Comparison of ENCODE assay signal across 1 cellular context in genomic region chr12:46557539-46558373, GRCh38.
TF ChIP-seq lines count a peak whose summit lies in the region.

No MANE protein-coding gene starts in this region.

TF ChIP-seq in K562, 482 proteins besides CTCF, POLR2A, EP300 and RAD21 (continued from another document and continues in another):
- no peak for TF ChIP-seq DLX4 (CRISPR knock-in tag; IDR thresholded peaks at IDR 0.05)
- no peak for TF ChIP-seq E2F5 (CRISPR knock-in tag; IDR thresholded peaks at IDR 0.05)
- no peak for TF ChIP-seq ZFPM2 (CRISPR knock-in tag; IDR thresholded peaks at IDR 0.05)
- TF ChIP-seq CBX1 (IDR thresholded peaks at IDR 0.05; ENCODE audit: low read depth), result 0 out of 2 replicates have a peak, but pooled peaks have one; percentile 16
- 0 out of 2 replicates have a peak, but pooled peaks have one; percentile 50 for TF ChIP-seq MTF1 (CRISPR knock-in tag; IDR thresholded peaks at IDR 0.05; ENCODE audit: borderline replicate concordance)
- peak; percentile 71 for TF ChIP-seq EP400 (IDR thresholded peaks at IDR 0.05)
- TF ChIP-seq ZNF165 (CRISPR knock-in tag; IDR thresholded peaks at IDR 0.05; ENCODE audit: borderline replicate concordance), result no peak
- no peak for TF ChIP-seq CBX2 (IDR thresholded peaks at IDR 0.05; ENCODE audit: insufficient read depth, low read length, poor library complexity, severe bottlenecking)
- TF ChIP-seq THRAP3 (IDR thresholded peaks at IDR 0.05; ENCODE audit: borderline replicate concordance), result 0 out of 2 replicates have a peak, but pooled peaks have one; percentile 28
- peak; percentile 22; the same call in 1 of the 2 replicates for TF ChIP-seq BCL6 (CRISPR knock-in tag; IDR thresholded peaks at IDR 0.05)
- 0 out of 2 replicates have a peak, but pooled peaks have one; percentile 10 for TF ChIP-seq ZNF3 (CRISPR knock-in tag; IDR thresholded peaks at IDR 0.05)
- no peak for TF ChIP-seq SREBF1 (IDR thresholded peaks at IDR 0.05; ENCODE audit: borderline replicate concordance, low read depth, low read length)
- TF ChIP-seq MEIS2 (IDR thresholded peaks at IDR 0.05; ENCODE audit: partially characterized antibody), result peak; percentile 59
- TF ChIP-seq RNF219 (CRISPR knock-in tag; IDR thresholded peaks at IDR 0.05), result no peak
- no peak for TF ChIP-seq BHLHE40 (IDR thresholded peaks at IDR 0.05; ENCODE audit: low read length)
- no peak for TF ChIP-seq FOXP4 (CRISPR knock-in tag; IDR thresholded peaks at IDR 0.05; ENCODE audit: borderline replicate concordance)
- no peak for TF ChIP-seq SMAD2 (IDR thresholded peaks at IDR 0.05; ENCODE audit: low read depth, low read length)
- no peak for TF ChIP-seq SETDB1 (IDR thresholded peaks at IDR 0.05; ENCODE audit: low read length)
- peak; percentile 64 for TF ChIP-seq ZEB2 (IDR thresholded peaks at IDR 0.05)
- TF ChIP-seq FOXM1 (IDR thresholded peaks at IDR 0.05; ENCODE audit: low read depth), result no peak; the same call in 1 of the 2 replicates
- TF ChIP-seq FOXM1 (CRISPR knock-in tag; IDR thresholded peaks at IDR 0.05; ENCODE audit: low read depth), result no peak
- TF ChIP-seq GATAD2B (IDR thresholded peaks at IDR 0.05; ENCODE audit: borderline replicate concordance), result no peak
- TF ChIP-seq ZNF12 (CRISPR knock-in tag; IDR thresholded peaks at IDR 0.05), result no peak
- no peak for TF ChIP-seq NUFIP1 (IDR thresholded peaks at IDR 0.05; ENCODE audit: partially characterized antibody)
- no peak for TF ChIP-seq USF1 (CRISPR knock-in tag; IDR thresholded peaks at IDR 0.05)
- TF ChIP-seq KHSRP (IDR thresholded peaks at IDR 0.05), result no peak
- peak; percentile 85 for TF ChIP-seq HBP1 (CRISPR knock-in tag; IDR thresholded peaks at IDR 0.05)
- TF ChIP-seq THRB (CRISPR knock-in tag; conservative IDR thresholded peaks at IDR 0.05), result peak; percentile 88
- TF ChIP-seq GMEB1 (CRISPR knock-in tag; IDR thresholded peaks at IDR 0.05), result 0 out of 2 replicates have a peak, but pooled peaks have one; percentile 34
- TF ChIP-seq ZNF609 (CRISPR knock-in tag; IDR thresholded peaks at IDR 0.05; ENCODE audit: borderline replicate concordance), result no peak
- no peak for TF ChIP-seq IRF2 (CRISPR knock-in tag; IDR thresholded peaks at IDR 0.05)
- TF ChIP-seq ELF2 (CRISPR knock-in tag; IDR thresholded peaks at IDR 0.05), result peak; percentile 58; the same call in 1 of the 2 replicates
- TF ChIP-seq STAT5B (CRISPR knock-in tag; IDR thresholded peaks at IDR 0.05), result no peak
- TF ChIP-seq CUX1 (CRISPR knock-in tag; IDR thresholded peaks at IDR 0.05), result no peak
- no peak for TF ChIP-seq CAMTA2 (CRISPR knock-in tag; conservative IDR thresholded peaks at IDR 0.05)
- no peak for TF ChIP-seq NFIC (IDR thresholded peaks at IDR 0.05)
- no peak; the same call in 1 of the 2 replicates for TF ChIP-seq L3MBTL2 (IDR thresholded peaks at IDR 0.05)
